20 cellular contexts compared by ENCODE assay signal in genomic region chr6:63492476-63492875, GRCh38.
DNase-seq lines count a peak whose midpoint lies in the region; ATAC-seq and TF ChIP-seq lines count a peak whose summit lies in the region.
"Had no signal": no experiment of that assay in that cellular context is flagged by ENCODE, and none has a peak within 500 bp of the region (broad histone marks: within the 10 kb centered on the region; RNA-seq: fewer than 3 reads in every experiment).

No MANE protein-coding gene starts in this region.

- 7 to 25% (median 7%) methylated on average over 2 of the region's 2 CpGs for WGBS in psoas muscle, 3 donors

- BruUV-seq in PC-3 (replicated peaks; lab: Mats Ljungman, UMichigan): no TSS peak

- H3K4me3 ChIP-seq in psoas muscle (no peak overlapping the region), PC-3 (ENCODE audit: low read length) (no peak overlapping the region)
- H3K4me3 ChIP-seq: GM23248 had no signal

- TF ChIP-seq CTCF in psoas muscle (IDR thresholded peaks at IDR 0.05) (no peak), PC-3 (conservative IDR thresholded peaks at IDR 0.05; ENCODE audit: low read depth, low read length) (no peak)

- no peak overlapping the region for H3K4me3 Mint-ChIP-seq in activated naive CD4-positive, alpha-beta T cell treated with anti-CD3 and anti-CD28 coated beads, Interleukin-2, amount 50 U/mL, for 24 hours
- no peak overlapping the region for H3K4me3 Mint-ChIP-seq in activated naive CD4-positive, alpha-beta T cell treated with anti-CD3 and anti-CD28 coated beads for 36 hours
- H3K4me3 Mint-ChIP-seq in activated CD8-positive, alpha-beta memory T cell treated with anti-CD3 and anti-CD28 coated beads, Interleukin-2, amount 10 ng/mL, durations not matched to agents 7 days and 5 days: no peak overlapping the region
- H3K4me3 Mint-ChIP-seq: CD4-positive, CD25-positive, alpha-beta regulatory T cell had no signal

- CTCF ChIA-PET in activated naive CD4-positive, alpha-beta T cell treated with anti-CD3 and anti-CD28 coated beads for 36 hours (lab: Charles Lee): no interaction called here
- CTCF ChIA-PET in PC-3 (lab: Charles Lee): no interaction called here
- CTCF ChIA-PET in activated CD8-positive, alpha-beta memory T cell treated with anti-CD3 and anti-CD28 coated beads, Interleukin-2, amount 10 ng/mL, durations not matched to agents 7 days and 5 days (lab: Charles Lee): no interaction called here

- H3K79me2 ChIP-seq in PC-3 (ENCODE audit: low read length): no peaks in the 10 kb centered on the region

- peak; percentile 17 for ATAC-seq in left colon
- ATAC-seq in psoas muscle: peak in 3 of 4 donors; percentile 54 to 91 (median 90)
- no peak for ATAC-seq in PC-3
- no peak for ATAC-seq in activated CD8-positive, alpha-beta memory T cell treated with anti-CD3 and anti-CD28 coated beads, Interleukin-2, amount 10 ng/mL, durations not matched to agents 7 days and 5 days

- no peak overlapping the region for H3K4me2 ChIP-seq in PC-3 (ENCODE audit: low read length)

- H3K4me1 Mint-ChIP-seq in activated naive CD4-positive, alpha-beta T cell treated with anti-CD3 and anti-CD28 coated beads, Interleukin-2, amount 50 U/mL, for 24 hours: no peaks in the 10 kb centered on the region
- H3K4me1 Mint-ChIP-seq in activated naive CD4-positive, alpha-beta T cell treated with anti-CD3 and anti-CD28 coated beads for 36 hours (ENCODE audit: low read depth): peaks cover 2% of the 10 kb centered on the region
- no peaks in the 10 kb centered on the region for H3K4me1 Mint-ChIP-seq in activated CD8-positive, alpha-beta memory T cell treated with anti-CD3 and anti-CD28 coated beads, Interleukin-2, amount 10 ng/mL, durations not matched to agents 7 days and 5 days
- H3K4me1 Mint-ChIP-seq: CD4-positive, CD25-positive, alpha-beta regulatory T cell had no signal

- peaks cover 4% of the 10 kb centered on the region for H3K27me3 Mint-ChIP-seq in activated naive CD4-positive, alpha-beta T cell treated with anti-CD3 and anti-CD28 coated beads, Interleukin-2, amount 50 U/mL, for 24 hours
- H3K27me3 Mint-ChIP-seq in activated naive CD4-positive, alpha-beta T cell treated with anti-CD3 and anti-CD28 coated beads for 36 hours (ENCODE audit: low read depth): peaks cover 3% of the 10 kb centered on the region
- peaks cover 17% of the 10 kb centered on the region for H3K27me3 Mint-ChIP-seq in activated CD8-positive, alpha-beta memory T cell treated with anti-CD3 and anti-CD28 coated beads, Interleukin-2, amount 10 ng/mL, durations not matched to agents 7 days and 5 days

- no peaks in the 10 kb centered on the region for H3F3A ChIP-seq in PC-3 (ENCODE audit: low read length, unreplicated experiment)

- POLR2A ChIA-PET in PC-3 (lab: Charles Lee; ENCODE audit: unreplicated experiment): no interaction called here

- H4K20me1 ChIP-seq in PC-3 (ENCODE audit: low read length): no peaks in the 10 kb centered on the region

- no peak for DNase-seq in activated naive CD4-positive, alpha-beta T cell treated with anti-CD3 and anti-CD28 coated beads for 36 hours
- DNase-seq in NCI-H69 (lab: John Stamatoyannopoulos, UW): peak; percentile 50
- DNase-seq in left colon: peak; percentile 35 to 67
- no peak for DNase-seq in psoas muscle
- DNase-seq in GM03348 (ENCODE audit: low spot score): no peak
- no peak for DNase-seq in PC-3
- DNase-seq in activated CD8-positive, alpha-beta memory T cell treated with anti-CD3 and anti-CD28 coated beads, Interleukin-2, amount 10 ng/mL, durations not matched to agents 7 days and 5 days: no peak
- DNase-seq: BE2C; CD4-positive, CD25-positive, alpha-beta regulatory T cell; COR-L47; DMS 273 treated with DMSO at 0.1 percent for 48 hours; DND-41; GM23248; NCI-H1092 treated with DMSO at 0.1 percent for 48 hours; NCI-H1694; NCI-H510A treated with DMSO at 0.1 percent for 48 hours; NCI-H82; RPMI8226; SIG-M5 had no signal

- H3K36me3 ChIP-seq in psoas muscle (ENCODE audit: insufficient read depth in 1 of 2, low read depth in 1 of 2): no peaks in the 10 kb centered on the region
- H3K36me3 ChIP-seq in PC-3 (ENCODE audit: low read depth, low read length): no peaks in the 10 kb centered on the region
- H3K36me3 ChIP-seq: BE2C had no signal

- H3K27ac ChIP-seq in psoas muscle (peak overlapping the region; percentile 19), PC-3 (ENCODE audit: low read length) (no peak overlapping the region)
- H3K27ac ChIP-seq: GM23248 had no signal

- intact Hi-C loops in activated naive CD4-positive, alpha-beta T cell treated with anti-CD3 and anti-CD28 coated beads for 36 hours (cut with micrococcal nuclease): no loop called here
- intact Hi-C loops in left colon (cut with DNase I, micrococcal nuclease) (no loop called here), psoas muscle (cut with DNase I) (no loop called here), PC-3 (cut with micrococcal nuclease) (no loop called here)

- no peaks in the 10 kb centered on the region for H3K9me3 Mint-ChIP-seq in activated naive CD4-positive, alpha-beta T cell treated with anti-CD3 and anti-CD28 coated beads, Interleukin-2, amount 50 U/mL, for 24 hours
- no peaks in the 10 kb centered on the region for H3K9me3 Mint-ChIP-seq in activated naive CD4-positive, alpha-beta T cell treated with anti-CD3 and anti-CD28 coated beads for 36 hours
- no peaks in the 10 kb centered on the region for H3K9me3 Mint-ChIP-seq in activated CD8-positive, alpha-beta memory T cell treated with anti-CD3 and anti-CD28 coated beads, Interleukin-2, amount 10 ng/mL, durations not matched to agents 7 days and 5 days (ENCODE audit: low read depth)
- H3K9me3 Mint-ChIP-seq: CD4-positive, CD25-positive, alpha-beta regulatory T cell had no signal

- H2AFZ ChIP-seq in PC-3 (ENCODE audit: low read length): no peak overlapping the region
- H2AFZ ChIP-seq: GM23248 had no signal

- H3K27ac Mint-ChIP-seq in activated naive CD4-positive, alpha-beta T cell treated with anti-CD3 and anti-CD28 coated beads, Interleukin-2, amount 50 U/mL, for 24 hours: peak overlapping the region; percentile 31
- H3K27ac Mint-ChIP-seq in activated naive CD4-positive, alpha-beta T cell treated with anti-CD3 and anti-CD28 coated beads for 36 hours: no peak overlapping the region
- no peak overlapping the region for H3K27ac Mint-ChIP-seq in activated CD8-positive, alpha-beta memory T cell treated with anti-CD3 and anti-CD28 coated beads, Interleukin-2, amount 10 ng/mL, durations not matched to agents 7 days and 5 days
- H3K27ac Mint-ChIP-seq: CD4-positive, CD25-positive, alpha-beta regulatory T cell had no signal

- H3K4me1 ChIP-seq in psoas muscle (peaks cover 15% of the 10 kb centered on the region), PC-3 (ENCODE audit: insufficient read depth, low read length) (no peaks in the 10 kb centered on the region)
- H3K4me1 ChIP-seq: BE2C had no signal

- H3K27me3 ChIP-seq in psoas muscle (ENCODE audit: insufficient read depth in 3 of 3, low read length in 2 of 3) (no peaks in the 10 kb centered on the region), PC-3 (ENCODE audit: low read length) (no peaks in the 10 kb centered on the region)
- H3K27me3 ChIP-seq: BE2C had no signal

- no peaks in the 10 kb centered on the region for H3K9me2 ChIP-seq in PC-3 (replicated peaks; ENCODE audit: low read length)

- no peaks in the 10 kb centered on the region for H3K9me3 ChIP-seq in psoas muscle
- H3K9me3 ChIP-seq in PC-3 (ENCODE audit: low read length): no peaks in the 10 kb centered on the region
- H3K9me3 ChIP-seq: BE2C had no signal

- H3K9ac ChIP-seq in PC-3 (ENCODE audit: low read length): no peak overlapping the region
- H3K9ac ChIP-seq: GM23248 had no signal

- no peaks in the 10 kb centered on the region for H3K36me3 Mint-ChIP-seq in activated naive CD4-positive, alpha-beta T cell treated with anti-CD3 and anti-CD28 coated beads, Interleukin-2, amount 50 U/mL, for 24 hours
- no peaks in the 10 kb centered on the region for H3K36me3 Mint-ChIP-seq in activated naive CD4-positive, alpha-beta T cell treated with anti-CD3 and anti-CD28 coated beads for 36 hours (ENCODE audit: low read depth)
- H3K36me3 Mint-ChIP-seq in activated CD8-positive, alpha-beta memory T cell treated with anti-CD3 and anti-CD28 coated beads, Interleukin-2, amount 10 ng/mL, durations not matched to agents 7 days and 5 days: no peaks in the 10 kb centered on the region
- H3K36me3 Mint-ChIP-seq: CD4-positive, CD25-positive, alpha-beta regulatory T cell had no signal

Comparison
In these comparisons a context has a peak if more than half of its experiments do, and no peak if none do; other contexts are left out.
1. DNase-seq: peak in NCI-H69 (single experiment) and left colon (2 of 2); none in activated naive CD4-positive, alpha-beta T cell treated with anti-CD3 and anti-CD28 coated beads for 36 hours (single experiment), psoas muscle (0 of 2), GM03348 (single experiment), PC-3 (single experiment) and activated CD8-positive, alpha-beta memory T cell treated with anti-CD3 and anti-CD28 coated beads, Interleukin-2, amount 10 ng/mL, durations not matched to agents 7 days and 5 days (single experiment).
2. ATAC-seq: peak in left colon (single experiment) and psoas muscle (3 of 4); none in PC-3 (single experiment) and activated CD8-positive, alpha-beta memory T cell treated with anti-CD3 and anti-CD28 coated beads, Interleukin-2, amount 10 ng/mL, durations not matched to agents 7 days and 5 days (single experiment).